Comparison of ENCODE assay signal across 8 cellular contexts in the genomic region with DNA sequence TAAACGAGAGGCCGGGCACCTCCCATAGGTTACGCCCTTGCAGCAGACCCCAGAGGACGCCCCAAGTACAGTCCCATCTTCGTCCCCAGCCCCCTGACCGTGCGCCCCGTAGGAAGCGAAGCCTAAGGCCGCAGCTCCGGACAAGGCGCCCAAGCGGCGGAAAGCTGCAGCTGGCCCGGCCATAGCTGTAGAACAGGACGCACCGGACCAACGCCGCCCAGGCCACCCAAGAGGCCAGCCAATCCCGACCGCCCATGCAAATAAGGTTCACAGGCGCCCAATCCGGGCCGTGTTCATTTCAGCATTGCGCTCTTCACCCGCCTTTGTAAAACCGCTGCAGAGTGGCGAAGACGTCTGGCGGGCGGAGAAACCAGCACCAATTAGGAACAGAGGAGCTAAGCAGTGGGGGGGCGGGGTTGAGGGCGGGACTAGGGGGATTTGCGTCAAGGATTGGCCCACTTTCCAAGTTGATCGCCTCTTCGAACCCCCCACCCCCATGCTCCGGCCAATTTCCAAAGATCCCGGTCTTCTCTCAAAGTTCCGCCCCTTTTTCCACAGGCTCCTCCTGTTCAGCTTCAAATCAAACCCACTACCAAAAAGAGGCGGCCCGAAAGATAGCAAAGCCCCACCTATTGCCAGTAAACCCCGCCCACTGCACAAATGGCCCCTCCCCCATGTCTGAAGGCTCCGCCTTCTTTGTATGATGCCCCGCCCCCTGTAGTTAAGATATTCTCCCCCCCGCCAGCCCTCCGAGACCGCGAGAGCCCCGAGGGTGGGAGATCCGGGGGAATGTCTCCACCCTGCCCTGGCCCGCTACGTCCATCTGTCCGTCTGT. TPM values are rescaled to one million over a fixed set of nuclear protein-coding genes. Genes with fewer than 3 reads are reported as not detected.
DNase-seq lines count a peak whose midpoint lies in the region; ATAC-seq and TF ChIP-seq lines count a peak whose summit lies in the region.

A gene (minus strand): TSS at position 196 of the 835 bp plus-strand sequence. CDS start 13 bp downstream, at position 183.

- H3K4me1 ChIP-seq in trophoblast cell (ENCODE audit: control insufficient read depth in 1 of 2, insufficient read depth in 2 of 2, low read length in 2 of 2) = peaks cover 8 to 14% of the 10 kb centered on the region in 2 experiments
- peaks cover 13 to 32% (median 22%) of the 10 kb centered on the region in 4 donors for H3K4me1 ChIP-seq in transverse colon

- H3K4me1 Mint-ChIP-seq in T-cell = peaks cover 13 to 23% (median 15%) of the 10 kb centered on the region in 3 donors

- peak within 1 kb of the TSS; percentile 85 for H3K4me2 ChIP-seq in trophoblast cell (ENCODE audit: low read length)

- 0 to 1% (median 0%) methylated on average over 52 to 53 of the region's 53 CpGs for WGBS in adipose tissue, 3 donors
- WGBS in trophoblast cell (ENCODE audit: extremely low coverage, insufficient coverage, insufficient read length) = no CpG with 5 or more reads among the region's 53 CpGs
- WGBS in transverse colon (ENCODE audit: low coverage in 1 of 2), 2 donors = 1% methylated on average over 42 of the region's 53 CpGs; no CpG with 5 or more reads in 1 of the 2 donors

- peak within 1 kb of the TSS; percentile 89 for H2AFZ ChIP-seq in trophoblast cell (ENCODE audit: insufficient read depth, low read length, poor library complexity)

- peak within 1 kb of the TSS; percentile 87 for H4K12ac ChIP-seq in trophoblast cell (ENCODE audit: low read depth, low read length)

- H3K9ac ChIP-seq in trophoblast cell (ENCODE audit: low read length) = peak within 1 kb of the TSS; percentile 93

- peak within 1 kb of the TSS; percentile 34 for H3K23ac ChIP-seq in trophoblast cell (ENCODE audit: low read length)

- peaks cover 15% of the 10 kb centered on the region for H3K79me1 ChIP-seq in trophoblast cell (ENCODE audit: low read length)

- no peaks in the 10 kb centered on the region for H3K9me3 Mint-ChIP-seq in T-cell

- H3K79me2 ChIP-seq in trophoblast cell (ENCODE audit: control insufficient read depth, insufficient read depth, low read length, poor library complexity) = peaks cover 3% of the 10 kb centered on the region

- H2AK5ac ChIP-seq in trophoblast cell (ENCODE audit: low read length) = peak within 1 kb of the TSS; percentile 3

- no peaks in the 10 kb centered on the region for H3K27me3 ChIP-seq in trophoblast cell (ENCODE audit: insufficient read depth, low read length)
- H3K27me3 ChIP-seq in transverse colon = peaks cover 17% of the 10 kb centered on the region

- H2BK12ac ChIP-seq in trophoblast cell (ENCODE audit: low read length) = peak within 1 kb of the TSS; percentile 94

- H2BK120ac ChIP-seq in trophoblast cell (ENCODE audit: insufficient read depth, low read length, poor library complexity) = peak within 1 kb of the TSS; percentile 79

- H3K9me3 ChIP-seq in trophoblast cell (ENCODE audit: insufficient read depth, low read depth, low read length) (no peaks in the 10 kb centered on the region), transverse colon (no peaks in the 10 kb centered on the region)

- H3K4ac ChIP-seq in trophoblast cell (ENCODE audit: low read depth, low read length) = peak within 1 kb of the TSS; percentile 78

- CTCF ChIA-PET in T-cell (lab: Charles Lee) = interaction anchor here in 1 of 2 donors (0.6 to 1.0 kb wide), 9 partner anchors 10 to 284 kb away, joined by 3 to 21 read pairs (median 3); a partner anchor contains a TSS

- H4K8ac ChIP-seq in trophoblast cell (ENCODE audit: low read depth, low read length) = peak within 1 kb of the TSS; percentile 94

- in situ Hi-C loops in transverse colon (cut with MboI; ENCODE audit: low pct_ligation_motif_present in 1 of 4, low pct_unique_long_range_greater_than_20kb in 1 of 4, low sequenced_read_pairs in 3 of 4) = no loop called here

- H3K18ac ChIP-seq in trophoblast cell (ENCODE audit: low read length) = peak within 1 kb of the TSS; percentile 96

- peak within 1 kb of the TSS; percentile 87 to 96 for H3K27ac Mint-ChIP-seq in T-cell

- POLR2A ChIA-PET in T-cell (lab: Charles Lee) = interaction anchor here (0.5 to 1.0 kb wide), 7 partner anchors 10 to 213 kb away, joined by 3 to 8 read pairs (median 5); a partner anchor contains a TSS

- intact Hi-C loops in cardiac septum (cut with DNase I) (loop anchor here (1.0 to 5.0 kb wide), 3 partner anchors 53 to 443 kb away; a partner anchor contains a TSS), transverse colon (cut with DNase I; ENCODE audit: low total_unique reads) (no loop called here)

- H3K14ac ChIP-seq in trophoblast cell (ENCODE audit: low read length) = peak within 1 kb of the TSS; percentile 91

- DNase-seq in GM12865 (ENCODE audit: low read depth) (peak; percentile 99), NCI-H1436 treated with DMSO at 0.1 percent for 48 hours (lab: John Stamatoyannopoulos, UW) (peak; percentile 96), T-cell (peak; percentile 87 to 97 (median 94)), cardiac septum (ENCODE audit: low spot score) (peak; percentile 99), trophoblast cell (peak; percentile 100), transverse colon (peak; percentile 99)

- H3K36me3 ChIP-seq in trophoblast cell (ENCODE audit: control insufficient read depth in 1 of 2, insufficient read depth in 2 of 2, low read length in 2 of 2) (peaks cover 6 to 8% of the 10 kb centered on the region in 2 experiments), transverse colon (no peaks in the 10 kb centered on the region)

- no peak for TF ChIP-seq EP300 in transverse colon (IDR thresholded peaks at IDR 0.05; ENCODE audit: low read depth)

- H3K27me3 Mint-ChIP-seq in T-cell = peaks cover 0 to 1% of the 10 kb centered on the region in 2 donors

- H2BK5ac ChIP-seq in trophoblast cell (ENCODE audit: low read depth, low read length, poor library complexity) = peak within 1 kb of the TSS; percentile 96

- peak within 1 kb of the TSS; percentile 69 for H3K4me3 ChIP-seq in GM12865 (ENCODE audit: low read depth, low read length)
- peak within 1 kb of the TSS; percentile 83 for H3K4me3 ChIP-seq in trophoblast cell (ENCODE audit: low read depth, low read length)
- H3K4me3 ChIP-seq in transverse colon = peak within 1 kb of the TSS; percentile 50 to 84 (median 66)

- H3K36me3 Mint-ChIP-seq in T-cell = peaks cover 3% of the 10 kb centered on the region

- TF ChIP-seq CTCF in GM12865 (IDR thresholded peaks at IDR 0.05; ENCODE audit: insufficient read depth, low read depth, low read length, missing control alignments) (no peak), transverse colon (IDR thresholded peaks at IDR 0.05) (peak in 2 of 5 experiments; percentile 14 to 41)

- TF ChIP-seq POLR2A in transverse colon (IDR thresholded peaks at IDR 0.05) = peak; percentile 98

- peak within 1 kb of the TSS; percentile 90 to 95 (median 94) for H3K4me3 Mint-ChIP-seq in T-cell

- ATAC-seq in HG02798 (IDR thresholded peaks at IDR 0.05; ENCODE audit: poor library complexity, unreplicated experiment) (peak; percentile 95), T-cell (replicated peaks in 1 of 4) (peak; percentile 86 to 91 (median 90))

- H4K91ac ChIP-seq in trophoblast cell (ENCODE audit: low read depth, low read length) = peak within 1 kb of the TSS; percentile 83

- H3K27ac ChIP-seq in adipose tissue (ENCODE audit: low read depth, low read length) (peak within 1 kb of the TSS; percentile 32), trophoblast cell (ENCODE audit: low read depth, low read length) (peak within 1 kb of the TSS; percentile 95), transverse colon (peak within 1 kb of the TSS; percentile 86 to 98 (median 94))

RNA-seq across cellular contexts. Expression of the gene that starts here (rescaled TPM):
- total RNA-seq in T-cell (10 to 100 TPM; 28.7 to 48.9 (median 45.6) TPM), cardiac septum (67.7 TPM), transverse colon (100 to 1,000 TPM in 2 of 4 donors, 10 to 100 TPM in 1, 1 to 10 TPM in 1; 10.0 to 129 (median 85.6) TPM)
- 100 to 1,000 TPM in 2 of 3 donors, 10 to 100 TPM in 1; 86.0 to 252 (median 173) TPM for polyA plus RNA-seq in adipose tissue
- 134 and 152 TPM in 2 replicates for polyA plus RNA-seq in trophoblast cell (2013)

Comparison
In these comparisons a context has a peak if more than half of its experiments do, and no peak if none do; other contexts are left out.
1. Peak in every context shown above with its lines: DNase-seq, ATAC-seq, H3K4me3 ChIP-seq and H3K27ac ChIP-seq.
2. H3K27ac ChIP-seq: peak in every context shown above with its lines; median percentile 95 in trophoblast cell; 94 in transverse colon; 32 in adipose tissue.